Comparison of ENCODE assay signal across 8 cellular contexts in the genomic region with DNA sequence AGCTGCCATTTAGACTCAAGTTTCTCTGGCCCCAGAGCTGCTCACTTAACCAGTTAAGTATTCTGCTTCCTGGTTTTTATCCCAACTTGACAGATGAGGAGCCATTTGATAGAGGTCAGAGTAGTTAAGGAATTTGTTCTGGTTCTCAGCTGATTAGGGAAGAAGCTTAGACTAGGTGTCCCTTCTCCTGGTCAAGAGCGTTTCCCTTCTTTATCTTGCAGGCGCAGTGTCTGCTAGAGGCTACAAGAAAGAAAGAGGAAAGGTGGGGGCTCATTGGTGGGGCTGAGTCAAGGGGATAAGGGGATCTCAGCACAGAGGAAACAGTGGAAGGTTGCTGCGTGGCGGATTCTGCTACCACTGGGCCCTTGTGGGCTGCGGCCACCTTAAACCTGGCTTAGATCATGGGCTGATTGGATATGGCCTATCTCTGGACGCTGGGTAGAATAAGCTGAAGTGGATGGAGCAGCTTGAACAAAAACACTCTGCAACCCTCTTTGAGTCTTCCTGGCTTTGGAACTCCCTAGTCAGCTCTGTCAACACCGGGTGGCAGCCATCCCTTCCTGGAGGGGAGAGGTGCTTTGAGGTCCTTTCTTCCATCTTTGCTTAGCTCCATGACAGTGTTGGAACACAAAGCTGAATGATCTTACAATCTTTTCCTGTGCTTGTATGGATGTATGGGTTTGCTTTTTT.
DNase-seq lines count a peak whose midpoint lies in the region; ATAC-seq, FAIRE-seq and TF ChIP-seq lines count a peak whose summit lies in the region.

No MANE protein-coding gene starts in this region.

- no peak for FAIRE-seq in HTR-8/SVneo (lab: Jason Lieb, UNC)

- H3K36me3 ChIP-seq in kidney epithelial cell (ENCODE audit: control insufficient read depth, insufficient read depth, low read length): no peaks in the 10 kb centered on the region

- no peaks in the 10 kb centered on the region for H3K27me3 ChIP-seq in kidney epithelial cell (ENCODE audit: control insufficient read depth, insufficient read depth, low read length)

- peak; percentile 15 for TF ChIP-seq CTCF in kidney epithelial cell (IDR thresholded peaks at IDR 0.05; ENCODE audit: insufficient read depth, low read length, poor library complexity, severe bottlenecking)

- DNase-seq in COLO668 (lab: John Stamatoyannopoulos, UW; ENCODE audit: unreplicated experiment) (peak; percentile 12), HTR-8/SVneo (ENCODE audit: insufficient read length, low spot score) (peak; percentile 56), UCSD-AML1 (lab: John Stamatoyannopoulos, UW; ENCODE audit: unreplicated experiment) (peak; percentile 49), kidney epithelial cell (ENCODE audit: low read depth) (no peak), 8988T (no peak), amniotic stem cell (lab: John Stamatoyannopoulos, UW) (no peak)
- DNase-seq in activated CD4-positive, alpha-beta T cell treated with anti-CD3 and anti-CD28 coated beads, Interleukin-2, amount 50 U/mL, for 4 hours: no peak

- no peak overlapping the region for H3K4me3 ChIP-seq in kidney epithelial cell (ENCODE audit: low read depth, low read length)

- ATAC-seq in HG03159 (IDR thresholded peaks at IDR 0.05; ENCODE audit: unreplicated experiment): no peak

Comparison
In these comparisons a context has a peak if more than half of its experiments do, and no peak if none do; other contexts are left out.
1. DNase-seq: peak in COLO668 (single experiment), HTR-8/SVneo (single experiment) and UCSD-AML1 (single experiment); none in kidney epithelial cell (single experiment), 8988T (single experiment), activated CD4-positive, alpha-beta T cell treated with anti-CD3 and anti-CD28 coated beads, Interleukin-2, amount 50 U/mL, for 4 hours (0 of 2) and amniotic stem cell (single experiment).